34 cellular contexts compared by ENCODE assay signal in the genomic region with DNA sequence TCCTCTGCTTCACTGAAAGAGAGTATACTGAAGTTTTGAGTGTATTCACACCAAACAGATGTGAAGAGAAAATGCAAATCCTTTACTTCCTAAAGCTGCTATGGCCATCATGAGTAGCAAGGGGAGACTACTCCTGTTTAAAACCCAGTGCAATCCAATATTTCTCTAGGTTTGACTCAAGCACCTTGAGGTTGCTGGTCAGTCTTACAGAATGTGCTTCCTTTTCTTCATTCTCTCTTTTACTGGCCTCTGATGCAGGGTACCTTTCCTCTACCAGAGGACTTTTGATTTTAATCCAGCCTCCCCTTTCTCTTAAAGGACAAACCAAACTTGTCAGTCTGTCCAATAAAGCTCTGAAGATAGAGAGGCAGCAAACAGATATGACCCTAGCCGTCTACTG.
"Had no signal": no experiment of that assay in that cellular context is flagged by ENCODE, and none has a peak within 500 bp of the region (broad histone marks: within the 10 kb centered on the region; RNA-seq: fewer than 3 reads in every experiment).

No MANE protein-coding gene starts in this region.

- H3K9me3 ChIP-seq: MG63 had no signal

- H3K4me3 ChIP-seq: MG63 had no signal

- DNase-seq: Karpas-422, Kasumi-1, MG63, MM.1S, MV-4-11, NCI-H1048, NCI-H1092, NCI-H1092 treated with DMSO at 0.1 percent for 48 hours, NCI-H1105, NCI-H1105 treated with DMSO at 0.1 percent for 48 hours, NCI-H1417, NCI-H1417 treated with DMSO at 0.1 percent for 48 hours, NCI-H1436, NCI-H1436 treated with DMSO at 0.1 percent for 48 hours, NCI-H146, NCI-H1694, NCI-H1694 treated with DMSO at 0.1 percent for 48 hours, NCI-H187, NCI-H187 treated with DMSO at 0.1 percent for 48 hours, NCI-H1930, NCI-H2029, NCI-H2029 treated with DMSO at 0.1 percent for 48 hours, NCI-H2081, NCI-H2081 treated with DMSO at 0.1 percent for 48 hours, NCI-H2107, NCI-H2171, NCI-H2171 treated with DMSO at 0.1 percent for 48 hours, NCI-H2227 treated with DMSO at 0.1 percent for 48 hours, NCI-H226, NCI-H345, NCI-H446, NCI-H446 treated with DMSO at 0.1 percent for 48 hours, NCI-H510A, NCI-H510A treated with DMSO at 0.1 percent for 48 hours had no signal

- H3K36me3 ChIP-seq: MG63 had no signal

- H3K27me3 ChIP-seq: MG63 had no signal
